ENCODE assay signal across 2 cellular contexts in the genomic region with DNA sequence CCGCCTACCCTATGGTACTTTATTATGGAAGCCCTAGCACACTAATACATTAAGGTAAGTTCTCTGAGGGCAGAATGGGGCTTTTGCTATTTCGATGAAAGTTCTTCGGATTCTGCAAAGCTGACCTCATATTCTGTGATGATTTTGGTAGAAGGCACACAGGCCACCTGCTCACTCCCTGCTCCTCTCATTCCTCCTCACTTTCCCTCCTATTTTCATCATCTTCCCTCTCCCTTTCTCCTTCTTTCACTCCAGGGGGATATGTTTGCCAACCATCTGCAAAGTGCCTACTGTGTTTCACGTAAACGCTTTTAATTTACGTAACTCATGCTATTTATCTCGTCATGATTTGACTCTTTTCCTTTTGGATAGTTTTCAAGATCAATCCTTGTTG.
A peak's percentile ranks its signal among the peaks of the same experiment; 100 is the strongest.
TF ChIP-seq lines count a peak whose summit lies in the region.

No MANE protein-coding gene starts in this region.

TF ChIP-seq in IMR-90, 13 proteins besides CTCF, POLR2A, EP300 and RAD21:
- TF ChIP-seq, protein P1, sequence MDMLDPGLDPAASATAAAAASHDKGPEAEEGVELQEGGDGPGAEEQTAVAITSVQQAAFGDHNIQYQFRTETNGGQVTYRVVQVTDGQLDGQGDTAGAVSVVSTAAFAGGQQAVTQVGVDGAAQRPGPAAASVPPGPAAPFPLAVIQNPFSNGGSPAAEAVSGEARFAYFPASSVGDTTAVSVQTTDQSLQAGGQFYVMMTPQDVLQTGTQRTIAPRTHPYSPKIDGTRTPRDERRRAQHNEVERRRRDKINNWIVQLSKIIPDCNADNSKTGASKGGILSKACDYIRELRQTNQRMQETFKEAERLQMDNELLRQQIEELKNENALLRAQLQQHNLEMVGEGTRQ (IDR thresholded peaks at IDR 0.05; ENCODE audit: low read depth, low read length) = no peak
- TF ChIP-seq BHLHE40 (IDR thresholded peaks at IDR 0.05; ENCODE audit: low read depth, low read length) (no peak), RCOR1 (IDR thresholded peaks at IDR 0.05; ENCODE audit: insufficient replicate concordance, low read length) (no peak), CEBPB (IDR thresholded peaks at IDR 0.05; ENCODE audit: low read depth, low read length) (no peak), CHD1 (IDR thresholded peaks at IDR 0.05; ENCODE audit: low read depth, low read length) (no peak)
- TF ChIP-seq, protein P2, sequence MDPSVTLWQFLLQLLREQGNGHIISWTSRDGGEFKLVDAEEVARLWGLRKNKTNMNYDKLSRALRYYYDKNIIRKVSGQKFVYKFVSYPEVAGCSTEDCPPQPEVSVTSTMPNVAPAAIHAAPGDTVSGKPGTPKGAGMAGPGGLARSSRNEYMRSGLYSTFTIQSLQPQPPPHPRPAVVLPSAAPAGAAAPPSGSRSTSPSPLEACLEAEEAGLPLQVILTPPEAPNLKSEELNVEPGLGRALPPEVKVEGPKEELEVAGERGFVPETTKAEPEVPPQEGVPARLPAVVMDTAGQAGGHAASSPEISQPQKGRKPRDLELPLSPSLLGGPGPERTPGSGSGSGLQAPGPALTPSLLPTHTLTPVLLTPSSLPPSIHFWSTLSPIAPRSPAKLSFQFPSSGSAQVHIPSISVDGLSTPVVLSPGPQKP (IDR thresholded peaks at IDR 0.05; ENCODE audit: borderline replicate concordance, low read depth, low read length) = no peak
TF ChIP-seq in IMR-90: peak in this region for 0.

TF ChIP-seq in H1, 55 proteins besides CTCF, POLR2A, EP300 and RAD21:
- no peak for TF ChIP-seq TAF1 (IDR thresholded peaks at IDR 0.05; ENCODE audit: low read depth, low read length)
- no peak for TF ChIP-seq CBX5 (IDR thresholded peaks at IDR 0.05; ENCODE audit: low read depth, low read length)
- no peak for TF ChIP-seq GTF2F1 (IDR thresholded peaks at IDR 0.05; ENCODE audit: borderline replicate concordance, low read depth, low read length)
- TF ChIP-seq TEAD4 (IDR thresholded peaks at IDR 0.05; ENCODE audit: low read depth, low read length) = no peak
- TF ChIP-seq POLR2AphosphoS5 (IDR thresholded peaks at IDR 0.05; ENCODE audit: low read depth, low read length) = no peak
- TF ChIP-seq HDAC6 (IDR thresholded peaks at IDR 0.05; ENCODE audit: low read depth, low read length) = no peak
- TF ChIP-seq, protein P3, sequence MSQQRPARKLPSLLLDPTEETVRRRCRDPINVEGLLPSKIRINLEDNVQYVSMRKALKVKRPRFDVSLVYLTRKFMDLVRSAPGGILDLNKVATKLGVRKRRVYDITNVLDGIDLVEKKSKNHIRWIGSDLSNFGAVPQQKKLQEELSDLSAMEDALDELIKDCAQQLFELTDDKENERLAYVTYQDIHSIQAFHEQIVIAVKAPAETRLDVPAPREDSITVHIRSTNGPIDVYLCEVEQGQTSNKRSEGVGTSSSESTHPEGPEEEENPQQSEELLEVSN (IDR thresholded peaks at IDR 0.05) = peak; percentile 68
